Comparison of ENCODE assay signal across 22 cellular contexts in the genomic region with DNA sequence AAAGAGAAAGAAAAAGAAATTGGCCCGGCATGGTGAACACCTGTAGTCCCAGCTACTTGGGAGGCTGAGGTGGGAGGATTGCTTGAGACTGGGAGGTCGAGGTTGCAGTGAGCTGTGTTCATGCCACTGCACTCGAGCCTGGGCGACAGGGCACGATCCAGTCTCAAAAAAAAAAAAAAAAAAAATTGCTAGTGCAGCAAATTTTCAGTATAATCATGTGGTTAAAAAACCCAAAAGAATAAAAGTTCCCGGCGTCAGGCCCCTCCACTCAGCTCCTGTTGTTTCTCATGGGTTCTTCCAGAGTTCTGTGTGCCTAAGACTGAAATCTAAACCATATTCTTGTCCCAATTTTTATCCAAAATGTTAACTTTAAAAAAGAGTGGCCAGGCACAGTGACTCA. TPM values are rescaled to one million over a fixed set of nuclear protein-coding genes. Genes with fewer than 3 reads are reported as not detected.
"Had no signal": no experiment of that assay in that cellular context is flagged by ENCODE, and none has a peak within 500 bp of the region (broad histone marks: within the 10 kb centered on the region; RNA-seq: fewer than 3 reads in every experiment).

No MANE protein-coding gene starts in this region.

- H3K4me1 ChIP-seq: lower lobe of right lung, parathyroid adenoma had no signal

- DNase-seq: cortex of kidney; effector memory CD8-positive, alpha-beta T cell; gastrocnemius medialis; head of caudate nucleus; left ventricle myocardium superior; lower lobe of right lung; naive thymus-derived CD8-positive, alpha-beta T cell; sigmoid colon; stimulated activated CD4-positive, alpha-beta T cell treated with anti-CD3 and anti-CD28 coated beads, Interleukin-2, amount 100 ng/mL, for 24 hours; stimulated activated CD4-positive, alpha-beta T cell treated with anti-CD3 and anti-CD28 coated beads, Interleukin-4, amount 100 ng/mL, for 24 hours; stimulated activated naive CD4-positive, alpha-beta T cell treated with Interleukin-2 at 50 U/mL for 16 hours; stomach; testis; tibial artery had no signal

- H3K4me3 ChIP-seq: gastrocnemius medialis, lower lobe of right lung, sigmoid colon, stomach, testis, tibial artery, upper lobe of left lung had no signal

- H3K27me3 ChIP-seq: gastrocnemius medialis, sigmoid colon, stomach, testis, upper lobe of left lung had no signal

- H3K27ac Mint-ChIP-seq: effector memory CD8-positive, alpha-beta T cell; naive thymus-derived CD8-positive, alpha-beta T cell; progenitor cell of endocrine pancreas; stimulated activated effector memory CD8-positive, alpha-beta T cell treated with anti-CD3 and anti-CD28 coated beads, Interleukin-12 subunit alpha, Interleukin-12 subunit beta, amount 100 ng/mL, for 72 hours had no signal

- H3K4me3 Mint-ChIP-seq: effector memory CD8-positive, alpha-beta T cell; naive thymus-derived CD8-positive, alpha-beta T cell; stimulated activated effector memory CD8-positive, alpha-beta T cell treated with anti-CD3 and anti-CD28 coated beads, Interleukin-12 subunit alpha, Interleukin-12 subunit beta, amount 100 ng/mL, for 72 hours had no signal

- H3K9ac ChIP-seq: parathyroid adenoma had no signal

- H3K27ac ChIP-seq: lower lobe of right lung, parathyroid adenoma, sigmoid colon, stomach, testis, tibial artery, upper lobe of left lung had no signal

- H3K36me3 ChIP-seq: gastrocnemius medialis, lower lobe of right lung, tibial artery, upper lobe of left lung had no signal

- H3K27me3 Mint-ChIP-seq: progenitor cell of endocrine pancreas had no signal

- H3K36me3 Mint-ChIP-seq: stimulated activated effector memory CD8-positive, alpha-beta T cell treated with anti-CD3 and anti-CD28 coated beads, Interleukin-12 subunit alpha, Interleukin-12 subunit beta, amount 100 ng/mL, for 72 hours had no signal

- H3K9me3 ChIP-seq: gastrocnemius medialis, lower lobe of right lung, sigmoid colon, stomach, testis, tibial artery, upper lobe of left lung had no signal

- FAIRE-seq: keratinocyte, urothelium cell line had no signal

- ATAC-seq: effector memory CD8-positive, alpha-beta T cell; left ventricle myocardium superior; lower lobe of right lung; naive thymus-derived CD8-positive, alpha-beta T cell; stimulated activated effector memory CD8-positive, alpha-beta T cell treated with anti-CD3 and anti-CD28 coated beads, Interleukin-12 subunit alpha, Interleukin-12 subunit beta, amount 100 ng/mL, for 72 hours had no signal

RNA-seq across cellular contexts. Expression of a gene that starts 49.1 kb away (rescaled TPM):
- total RNA-seq: myocyte, subcutaneous adipose tissue had no signal
- polyA plus RNA-seq: keratinocyte; naive thymus-derived CD8-positive, alpha-beta T cell had no signal
